Comparison of ENCODE assay signal across 9 cellular contexts in the genomic region with DNA sequence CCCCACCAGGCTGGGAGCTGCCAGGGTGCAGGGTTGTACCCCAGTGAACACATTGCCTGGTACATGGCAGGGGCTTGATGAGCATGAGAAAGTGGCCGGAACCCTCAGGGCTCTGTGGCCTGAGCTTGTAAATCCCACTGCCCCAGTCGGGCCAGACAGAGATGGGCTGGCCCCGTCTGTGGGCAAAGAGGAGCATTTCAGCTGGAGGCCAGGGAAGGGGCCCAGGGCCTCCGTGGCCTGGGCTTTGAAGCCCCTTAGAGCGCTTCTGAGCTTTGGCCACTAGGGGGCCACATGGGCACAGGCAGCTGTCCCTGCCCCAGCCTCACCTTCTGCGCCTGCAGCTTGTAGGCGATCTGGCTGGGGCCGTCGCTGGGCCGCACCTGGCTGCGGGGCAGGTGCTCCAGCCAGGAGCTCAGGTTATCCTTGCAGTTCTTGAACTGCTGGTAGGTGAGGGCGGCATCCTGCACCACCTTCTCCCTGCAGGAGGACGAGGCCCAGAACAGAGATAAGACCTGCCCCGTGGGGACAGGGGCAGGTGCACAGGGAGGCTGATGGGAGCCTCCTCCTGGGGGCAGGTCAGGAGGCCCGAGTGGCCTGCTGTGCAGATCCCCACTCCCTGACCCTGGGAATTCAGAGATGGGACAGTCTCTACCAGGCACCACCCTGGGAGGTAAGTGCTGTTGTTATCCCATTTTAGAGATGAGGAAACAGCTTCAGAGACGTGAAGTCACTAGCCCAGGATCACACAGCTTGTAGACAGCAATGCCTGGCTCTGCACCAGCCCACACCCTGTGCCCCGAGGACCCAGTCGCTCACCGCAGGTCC. TPM values are rescaled to one million over a fixed set of nuclear protein-coding genes. Genes with fewer than 3 reads are reported as not detected.
DNase-seq lines count a peak whose midpoint lies in the region; ATAC-seq and TF ChIP-seq lines count a peak whose summit lies in the region.
"Had no signal": no experiment of that assay in that cellular context is flagged by ENCODE, and none has a peak within 500 bp of the region (broad histone marks: within the 10 kb centered on the region; RNA-seq: fewer than 3 reads in every experiment).

No MANE protein-coding gene starts in this region.

- H3K36me3 ChIP-seq in PC-3 (ENCODE audit: low read depth, low read length): peaks cover 30% of the 10 kb centered on the region

- no peaks in the 10 kb centered on the region for H3F3A ChIP-seq in PC-3 (ENCODE audit: low read length, unreplicated experiment)

- no peaks in the 10 kb centered on the region for H3K4me1 ChIP-seq in PC-3 (ENCODE audit: insufficient read depth, low read length)

- no TSS peak for BruUV-seq in PC-3 (replicated peaks; lab: Mats Ljungman, UMichigan)

- peak overlapping the region; percentile 12 for H3K27ac Mint-ChIP-seq in neural crest cell (ENCODE audit: unreplicated experiment)
- peak overlapping the region in 1 of 2 donors; percentile 59 for H3K27ac Mint-ChIP-seq in stimulated activated naive CD8-positive, alpha-beta T cell treated with anti-CD3 and anti-CD28 coated beads, Interleukin-15, amount 100 ng/mL, for 72 hours

- no peak overlapping the region for H3K9ac ChIP-seq in PC-3 (ENCODE audit: low read length)

- CTCF ChIA-PET in PC-3 (lab: Charles Lee): interaction anchor here (0.5 to 1.4 kb wide), 10 partner anchors 9 to 283 kb away, joined by 3 to 16 read pairs (median 4); no protein-coding TSS in a partner anchor

- peaks cover 3% of the 10 kb centered on the region for H3K4me1 Mint-ChIP-seq in neural crest cell
- H3K4me1 Mint-ChIP-seq in stimulated activated naive CD8-positive, alpha-beta T cell treated with anti-CD3 and anti-CD28 coated beads, Interleukin-15, amount 100 ng/mL, for 72 hours: peaks cover 17% of the 10 kb centered on the region

- intact Hi-C loops in PC-3 (cut with micrococcal nuclease): loop anchor here (2.0 to 5.0 kb wide), 2 partner anchors 42 to 283 kb away; no protein-coding TSS in a partner anchor

- no peaks in the 10 kb centered on the region for H3K9me3 ChIP-seq in PC-3 (ENCODE audit: low read length)

- no peaks in the 10 kb centered on the region for H4K20me1 ChIP-seq in PC-3 (ENCODE audit: low read length)

- DNase-seq in G401 (ENCODE audit: low spot score) (peak; percentile 71), KBM-7 (peak; percentile 81), PC-3 (peak; percentile 79), activated T-cell treated with anti-CD3 and anti-CD28 coated beads for 48 hours (ENCODE audit: low read depth) (peak; percentile 67), fibroblast of gingiva (ENCODE audit: low read depth) (peak; percentile 41), neural crest cell (ENCODE audit: low read depth, low spot score) (peak; percentile 77)
- DNase-seq in stimulated activated naive CD8-positive, alpha-beta T cell treated with anti-CD3 and anti-CD28 coated beads, Interleukin-15, amount 100 ng/mL, for 72 hours: peak; percentile 84

- H3K27me3 ChIP-seq in PC-3 (ENCODE audit: low read length): no peaks in the 10 kb centered on the region

- H3K27ac ChIP-seq in PC-3 (ENCODE audit: low read length): no peak overlapping the region
- H3K27ac ChIP-seq: epithelial cell of prostate had no signal

- no peaks in the 10 kb centered on the region for H3K27me3 Mint-ChIP-seq in neural crest cell (ENCODE audit: low read depth)
- H3K27me3 Mint-ChIP-seq in stimulated activated naive CD8-positive, alpha-beta T cell treated with anti-CD3 and anti-CD28 coated beads, Interleukin-15, amount 100 ng/mL, for 72 hours: no peaks in the 10 kb centered on the region

- no peak overlapping the region for H3K4me3 ChIP-seq in PC-3 (ENCODE audit: low read length)

- in situ Hi-C loops in G401 (cut with HindIII; ENCODE audit: low sequenced_read_pairs) (no loop called here), KBM-7 (cut with MboI; ENCODE audit: low pct_unique_long_range_greater_than_20kb, low sequenced_read_pairs) (loop anchor here (25.0 kb wide), 1 partner anchor 273 kb away; no protein-coding TSS in a partner anchor)

- TF ChIP-seq CTCF in PC-3 (conservative IDR thresholded peaks at IDR 0.05; ENCODE audit: low read depth, low read length): peak; percentile 98
- peak; percentile 99 for TF ChIP-seq CTCF in neural crest cell (conservative IDR thresholded peaks at IDR 0.05)

- no peak overlapping the region for H3K4me2 ChIP-seq in PC-3 (ENCODE audit: low read length)

- H3K36me3 Mint-ChIP-seq in neural crest cell (ENCODE audit: low read depth): no peaks in the 10 kb centered on the region

- H3K9me2 ChIP-seq in PC-3 (replicated peaks; ENCODE audit: low read length): no peaks in the 10 kb centered on the region

- H3K4me3 Mint-ChIP-seq in neural crest cell: no peak overlapping the region
- no peak overlapping the region for H3K4me3 Mint-ChIP-seq in stimulated activated naive CD8-positive, alpha-beta T cell treated with anti-CD3 and anti-CD28 coated beads, Interleukin-15, amount 100 ng/mL, for 72 hours

- H3K9me3 Mint-ChIP-seq in neural crest cell: no peaks in the 10 kb centered on the region
- no peaks in the 10 kb centered on the region for H3K9me3 Mint-ChIP-seq in stimulated activated naive CD8-positive, alpha-beta T cell treated with anti-CD3 and anti-CD28 coated beads, Interleukin-15, amount 100 ng/mL, for 72 hours

- POLR2A ChIA-PET in PC-3 (lab: Charles Lee; ENCODE audit: unreplicated experiment): interaction anchor here (0.6 kb wide), 1 partner anchor 1596 kb away, joined by 5 read pairs; no protein-coding TSS in a partner anchor

- H2AFZ ChIP-seq in PC-3 (ENCODE audit: low read length): no peak overlapping the region

- H3K79me2 ChIP-seq in PC-3 (ENCODE audit: low read length): no peaks in the 10 kb centered on the region

- peak; percentile 95 for ATAC-seq in PC-3
- peak; percentile 96 for ATAC-seq in stimulated activated naive CD8-positive, alpha-beta T cell treated with anti-CD3 and anti-CD28 coated beads, Interleukin-15, amount 100 ng/mL, for 72 hours
- no peak for ATAC-seq in HG03025 (IDR thresholded peaks at IDR 0.05; ENCODE audit: low FRiP score, unreplicated experiment)

RNA-seq across cellular contexts. Expression of gene EVPL, which starts 12.8 kb away (rescaled TPM):
- 0.80 and 5.4 TPM in 2 replicates for total RNA-seq in G401 (2014; rRNA removed; shearing (Covaris generic))
- total RNA-seq in PC-3 (2014; rRNA removed): 38.8 and 48.3 TPM in 2 replicates
- total RNA-seq in neural crest cell: not detected in 2 replicates

RNA-seq across cellular contexts. Expression of gene CDK3, which starts 13.7 kb away (rescaled TPM):
- 0.68 and 2.5 TPM in 2 replicates for total RNA-seq in G401 (2014; rRNA removed; shearing (Covaris generic))
- 4.3 and 8.5 TPM in 2 replicates for total RNA-seq in PC-3 (2014; rRNA removed)
- 7.9 and 9.4 TPM in 2 replicates for total RNA-seq in neural crest cell

RNA-seq across cellular contexts. Expression of gene TEN1, which starts 35.3 kb away (rescaled TPM):
- 31.4 and 39.4 TPM in 2 replicates for total RNA-seq in G401 (2014; rRNA removed; shearing (Covaris generic))
- total RNA-seq in PC-3 (2014; rRNA removed) (58.3 and 62.4 TPM in 2 replicates), neural crest cell (9.1 and 10.1 TPM in 2 replicates)

RNA-seq across cellular contexts. Expression of gene ACOX1, which starts 35.3 kb away (rescaled TPM):
- 27.7 and 32.2 TPM in 2 replicates for total RNA-seq in G401 (2014; rRNA removed; shearing (Covaris generic))
- total RNA-seq in PC-3 (2014; rRNA removed): 63.2 and 74.9 TPM in 2 replicates
- 19.3 and 22.3 TPM in 2 replicates for total RNA-seq in neural crest cell

RNA-seq across cellular contexts. Expression of gene SRP68, which starts 58.0 kb away (rescaled TPM):
- total RNA-seq in G401 (2014; rRNA removed; shearing (Covaris generic)): 73.7 and 87.2 TPM in 2 replicates
- total RNA-seq in PC-3 (2014; rRNA removed): 60.8 and 71.4 TPM in 2 replicates
- total RNA-seq in neural crest cell: 87.9 and 91.6 TPM in 2 replicates
